Comparison of ENCODE assay signal across 1 cellular context in the genomic region with DNA sequence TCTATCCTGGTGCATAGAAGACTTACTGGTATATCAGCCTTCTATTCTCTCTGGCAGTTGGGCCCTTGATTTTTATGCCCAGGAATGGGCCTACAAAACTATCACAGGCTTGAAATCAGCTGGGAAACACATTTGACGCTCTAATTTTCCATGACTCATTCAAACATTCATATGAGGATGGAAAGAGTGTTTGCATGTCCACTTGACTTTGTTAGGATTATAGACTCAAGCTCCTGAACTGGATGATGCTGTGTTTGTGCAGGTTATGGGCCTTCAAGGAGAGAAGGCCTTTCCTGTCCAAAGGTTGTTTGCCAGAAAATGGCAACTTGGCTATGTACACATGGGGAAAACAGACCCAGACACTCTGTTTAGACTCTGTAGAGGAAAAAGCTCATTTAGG.
TF ChIP-seq lines count a peak whose summit lies in the region.

No MANE protein-coding gene starts in this region.

TF ChIP-seq in HepG2, 621 proteins besides CTCF, POLR2A, EP300 and RAD21 (continued from another document and continues in another):
- TF ChIP-seq, protein P1, sequence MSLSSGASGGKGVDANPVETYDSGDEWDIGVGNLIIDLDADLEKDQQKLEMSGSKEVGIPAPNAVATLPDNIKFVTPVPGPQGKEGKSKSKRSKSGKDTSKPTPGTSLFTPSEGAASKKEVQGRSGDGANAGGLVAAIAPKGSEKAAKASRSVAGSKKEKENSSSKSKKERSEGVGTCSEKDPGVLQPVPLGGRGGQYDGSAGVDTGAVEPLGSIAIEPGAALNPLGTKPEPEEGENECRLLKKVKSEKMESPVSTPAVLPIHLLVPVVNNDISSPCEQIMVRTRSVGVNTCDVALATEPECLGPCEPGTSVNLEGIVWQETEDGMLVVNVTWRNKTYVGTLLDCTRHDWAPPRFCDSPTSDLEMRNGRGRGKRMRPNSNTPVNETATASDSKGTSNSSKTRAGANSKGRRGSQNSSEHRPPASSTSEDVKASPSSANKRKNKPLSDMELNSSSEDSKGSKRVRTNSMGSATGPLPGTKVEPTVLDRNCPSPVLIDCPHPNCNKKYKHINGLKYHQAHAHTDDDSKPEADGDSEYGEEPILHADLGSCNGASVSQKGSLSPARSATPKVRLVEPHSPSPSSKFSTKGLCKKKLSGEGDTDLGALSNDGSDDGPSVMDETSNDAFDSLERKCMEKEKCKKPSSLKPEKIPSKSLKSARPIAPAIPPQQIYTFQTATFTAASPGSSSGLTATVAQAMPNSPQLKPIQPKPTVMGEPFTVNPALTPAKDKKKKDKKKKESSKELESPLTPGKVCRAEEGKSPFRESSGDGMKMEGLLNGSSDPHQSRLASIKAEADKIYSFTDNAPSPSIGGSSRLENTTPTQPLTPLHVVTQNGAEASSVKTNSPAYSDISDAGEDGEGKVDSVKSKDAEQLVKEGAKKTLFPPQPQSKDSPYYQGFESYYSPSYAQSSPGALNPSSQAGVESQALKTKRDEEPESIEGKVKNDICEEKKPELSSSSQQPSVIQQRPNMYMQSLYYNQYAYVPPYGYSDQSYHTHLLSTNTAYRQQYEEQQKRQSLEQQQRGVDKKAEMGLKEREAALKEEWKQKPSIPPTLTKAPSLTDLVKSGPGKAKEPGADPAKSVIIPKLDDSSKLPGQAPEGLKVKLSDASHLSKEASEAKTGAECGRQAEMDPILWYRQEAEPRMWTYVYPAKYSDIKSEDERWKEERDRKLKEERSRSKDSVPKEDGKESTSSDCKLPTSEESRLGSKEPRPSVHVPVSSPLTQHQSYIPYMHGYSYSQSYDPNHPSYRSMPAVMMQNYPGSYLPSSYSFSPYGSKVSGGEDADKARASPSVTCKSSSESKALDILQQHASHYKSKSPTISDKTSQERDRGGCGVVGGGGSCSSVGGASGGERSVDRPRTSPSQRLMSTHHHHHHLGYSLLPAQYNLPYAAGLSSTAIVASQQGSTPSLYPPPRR (CRISPR knock-in tag; IDR thresholded peaks at IDR 0.05; ENCODE audit: borderline replicate concordance): no peak
- TF ChIP-seq ARNT (IDR thresholded peaks at IDR 0.05): no peak
- TF ChIP-seq, protein P2, sequence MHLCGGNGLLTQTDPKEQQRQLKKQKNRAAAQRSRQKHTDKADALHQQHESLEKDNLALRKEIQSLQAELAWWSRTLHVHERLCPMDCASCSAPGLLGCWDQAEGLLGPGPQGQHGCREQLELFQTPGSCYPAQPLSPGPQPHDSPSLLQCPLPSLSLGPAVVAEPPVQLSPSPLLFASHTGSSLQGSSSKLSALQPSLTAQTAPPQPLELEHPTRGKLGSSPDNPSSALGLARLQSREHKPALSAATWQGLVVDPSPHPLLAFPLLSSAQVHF (CRISPR knock-in tag; IDR thresholded peaks at IDR 0.05): no peak
- no peak for TF ChIP-seq ZC3H4 (CRISPR knock-in tag; IDR thresholded peaks at IDR 0.05; ENCODE audit: borderline replicate concordance)
- TF ChIP-seq, protein P3, sequence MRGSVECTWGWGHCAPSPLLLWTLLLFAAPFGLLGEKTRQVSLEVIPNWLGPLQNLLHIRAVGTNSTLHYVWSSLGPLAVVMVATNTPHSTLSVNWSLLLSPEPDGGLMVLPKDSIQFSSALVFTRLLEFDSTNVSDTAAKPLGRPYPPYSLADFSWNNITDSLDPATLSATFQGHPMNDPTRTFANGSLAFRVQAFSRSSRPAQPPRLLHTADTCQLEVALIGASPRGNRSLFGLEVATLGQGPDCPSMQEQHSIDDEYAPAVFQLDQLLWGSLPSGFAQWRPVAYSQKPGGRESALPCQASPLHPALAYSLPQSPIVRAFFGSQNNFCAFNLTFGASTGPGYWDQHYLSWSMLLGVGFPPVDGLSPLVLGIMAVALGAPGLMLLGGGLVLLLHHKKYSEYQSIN (CRISPR knock-in tag; IDR thresholded peaks at IDR 0.05; ENCODE audit: borderline replicate concordance): no peak
- TF ChIP-seq, protein P4, sequence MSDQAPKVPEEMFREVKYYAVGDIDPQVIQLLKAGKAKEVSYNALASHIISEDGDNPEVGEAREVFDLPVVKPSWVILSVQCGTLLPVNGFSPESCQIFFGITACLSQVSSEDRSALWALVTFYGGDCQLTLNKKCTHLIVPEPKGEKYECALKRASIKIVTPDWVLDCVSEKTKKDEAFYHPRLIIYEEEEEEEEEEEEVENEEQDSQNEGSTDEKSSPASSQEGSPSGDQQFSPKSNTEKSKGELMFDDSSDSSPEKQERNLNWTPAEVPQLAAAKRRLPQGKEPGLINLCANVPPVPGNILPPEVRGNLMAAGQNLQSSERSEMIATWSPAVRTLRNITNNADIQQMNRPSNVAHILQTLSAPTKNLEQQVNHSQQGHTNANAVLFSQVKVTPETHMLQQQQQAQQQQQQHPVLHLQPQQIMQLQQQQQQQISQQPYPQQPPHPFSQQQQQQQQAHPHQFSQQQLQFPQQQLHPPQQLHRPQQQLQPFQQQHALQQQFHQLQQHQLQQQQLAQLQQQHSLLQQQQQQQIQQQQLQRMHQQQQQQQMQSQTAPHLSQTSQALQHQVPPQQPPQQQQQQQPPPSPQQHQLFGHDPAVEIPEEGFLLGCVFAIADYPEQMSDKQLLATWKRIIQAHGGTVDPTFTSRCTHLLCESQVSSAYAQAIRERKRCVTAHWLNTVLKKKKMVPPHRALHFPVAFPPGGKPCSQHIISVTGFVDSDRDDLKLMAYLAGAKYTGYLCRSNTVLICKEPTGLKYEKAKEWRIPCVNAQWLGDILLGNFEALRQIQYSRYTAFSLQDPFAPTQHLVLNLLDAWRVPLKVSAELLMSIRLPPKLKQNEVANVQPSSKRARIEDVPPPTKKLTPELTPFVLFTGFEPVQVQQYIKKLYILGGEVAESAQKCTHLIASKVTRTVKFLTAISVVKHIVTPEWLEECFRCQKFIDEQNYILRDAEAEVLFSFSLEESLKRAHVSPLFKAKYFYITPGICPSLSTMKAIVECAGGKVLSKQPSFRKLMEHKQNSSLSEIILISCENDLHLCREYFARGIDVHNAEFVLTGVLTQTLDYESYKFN (CRISPR knock-in tag; conservative IDR thresholded peaks at IDR 0.05): peak; percentile 96
- TF ChIP-seq, protein P5, sequence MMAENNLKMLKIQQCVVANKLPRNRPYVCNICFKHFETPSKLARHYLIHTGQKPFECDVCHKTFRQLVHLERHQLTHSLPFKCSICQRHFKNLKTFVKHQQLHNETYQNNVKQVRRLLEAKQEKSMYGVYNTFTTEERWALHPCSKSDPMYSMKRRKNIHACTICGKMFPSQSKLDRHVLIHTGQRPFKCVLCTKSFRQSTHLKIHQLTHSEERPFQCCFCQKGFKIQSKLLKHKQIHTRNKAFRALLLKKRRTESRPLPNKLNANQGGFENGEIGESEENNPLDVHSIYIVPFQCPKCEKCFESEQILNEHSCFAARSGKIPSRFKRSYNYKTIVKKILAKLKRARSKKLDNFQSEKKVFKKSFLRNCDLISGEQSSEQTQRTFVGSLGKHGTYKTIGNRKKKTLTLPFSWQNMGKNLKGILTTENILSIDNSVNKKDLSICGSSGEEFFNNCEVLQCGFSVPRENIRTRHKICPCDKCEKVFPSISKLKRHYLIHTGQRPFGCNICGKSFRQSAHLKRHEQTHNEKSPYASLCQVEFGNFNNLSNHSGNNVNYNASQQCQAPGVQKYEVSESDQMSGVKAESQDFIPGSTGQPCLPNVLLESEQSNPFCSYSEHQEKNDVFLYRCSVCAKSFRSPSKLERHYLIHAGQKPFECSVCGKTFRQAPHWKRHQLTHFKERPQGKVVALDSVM (CRISPR knock-in tag; IDR thresholded peaks at IDR 0.05): peak; percentile 34; the same call in 1 of the 2 replicates
- TF ChIP-seq, protein P6, sequence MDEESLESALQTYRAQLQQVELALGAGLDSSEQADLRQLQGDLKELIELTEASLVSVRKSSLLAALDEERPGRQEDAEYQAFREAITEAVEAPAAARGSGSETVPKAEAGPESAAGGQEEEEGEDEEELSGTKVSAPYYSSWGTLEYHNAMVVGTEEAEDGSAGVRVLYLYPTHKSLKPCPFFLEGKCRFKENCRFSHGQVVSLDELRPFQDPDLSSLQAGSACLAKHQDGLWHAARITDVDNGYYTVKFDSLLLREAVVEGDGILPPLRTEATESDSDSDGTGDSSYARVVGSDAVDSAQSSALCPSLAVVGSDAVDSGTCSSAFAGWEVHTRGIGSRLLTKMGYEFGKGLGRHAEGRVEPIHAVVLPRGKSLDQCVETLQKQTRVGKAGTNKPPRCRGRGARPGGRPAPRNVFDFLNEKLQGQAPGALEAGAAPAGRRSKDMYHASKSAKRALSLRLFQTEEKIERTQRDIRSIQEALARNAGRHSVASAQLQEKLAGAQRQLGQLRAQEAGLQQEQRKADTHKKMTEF (CRISPR knock-in tag; IDR thresholded peaks at IDR 0.05): peak; percentile 58
- TF ChIP-seq, protein P7, sequence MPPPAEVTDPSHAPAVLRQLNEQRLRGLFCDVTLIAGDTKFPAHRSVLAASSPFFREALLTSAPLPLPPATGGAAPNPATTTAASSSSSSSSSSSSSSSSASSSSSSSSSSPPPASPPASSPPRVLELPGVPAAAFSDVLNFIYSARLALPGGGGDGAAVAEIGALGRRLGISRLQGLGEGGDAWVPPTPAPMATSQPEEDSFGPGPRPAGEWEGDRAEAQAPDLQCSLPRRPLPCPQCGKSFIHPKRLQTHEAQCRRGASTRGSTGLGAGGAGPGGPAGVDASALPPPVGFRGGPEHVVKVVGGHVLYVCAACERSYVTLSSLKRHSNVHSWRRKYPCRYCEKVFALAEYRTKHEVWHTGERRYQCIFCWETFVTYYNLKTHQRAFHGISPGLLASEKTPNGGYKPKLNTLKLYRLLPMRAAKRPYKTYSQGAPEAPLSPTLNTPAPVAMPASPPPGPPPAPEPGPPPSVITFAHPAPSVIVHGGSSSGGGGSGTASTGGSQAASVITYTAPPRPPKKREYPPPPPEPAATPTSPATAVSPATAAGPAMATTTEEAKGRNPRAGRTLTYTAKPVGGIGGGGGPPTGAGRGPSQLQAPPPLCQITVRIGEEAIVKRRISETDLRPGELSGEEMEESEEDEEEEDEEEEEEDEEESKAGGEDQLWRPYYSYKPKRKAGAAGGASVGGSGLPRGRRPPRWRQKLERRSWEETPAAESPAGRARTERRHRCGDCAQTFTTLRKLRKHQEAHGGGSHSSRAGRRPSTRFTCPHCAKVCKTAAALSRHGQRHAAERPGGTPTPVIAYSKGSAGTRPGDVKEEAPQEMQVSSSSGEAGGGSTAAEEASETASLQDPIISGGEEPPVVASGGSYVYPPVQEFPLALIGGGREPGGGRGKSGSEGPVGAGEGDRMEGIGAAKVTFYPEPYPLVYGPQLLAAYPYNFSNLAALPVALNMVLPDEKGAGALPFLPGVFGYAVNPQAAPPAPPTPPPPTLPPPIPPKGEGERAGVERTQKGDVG (CRISPR knock-in tag; IDR thresholded peaks at IDR 0.05; ENCODE audit: borderline replicate concordance): no peak
- TF ChIP-seq KLF9 (CRISPR knock-in tag; IDR thresholded peaks at IDR 0.05; ENCODE audit: low read depth): no peak
- TF ChIP-seq, protein P8, sequence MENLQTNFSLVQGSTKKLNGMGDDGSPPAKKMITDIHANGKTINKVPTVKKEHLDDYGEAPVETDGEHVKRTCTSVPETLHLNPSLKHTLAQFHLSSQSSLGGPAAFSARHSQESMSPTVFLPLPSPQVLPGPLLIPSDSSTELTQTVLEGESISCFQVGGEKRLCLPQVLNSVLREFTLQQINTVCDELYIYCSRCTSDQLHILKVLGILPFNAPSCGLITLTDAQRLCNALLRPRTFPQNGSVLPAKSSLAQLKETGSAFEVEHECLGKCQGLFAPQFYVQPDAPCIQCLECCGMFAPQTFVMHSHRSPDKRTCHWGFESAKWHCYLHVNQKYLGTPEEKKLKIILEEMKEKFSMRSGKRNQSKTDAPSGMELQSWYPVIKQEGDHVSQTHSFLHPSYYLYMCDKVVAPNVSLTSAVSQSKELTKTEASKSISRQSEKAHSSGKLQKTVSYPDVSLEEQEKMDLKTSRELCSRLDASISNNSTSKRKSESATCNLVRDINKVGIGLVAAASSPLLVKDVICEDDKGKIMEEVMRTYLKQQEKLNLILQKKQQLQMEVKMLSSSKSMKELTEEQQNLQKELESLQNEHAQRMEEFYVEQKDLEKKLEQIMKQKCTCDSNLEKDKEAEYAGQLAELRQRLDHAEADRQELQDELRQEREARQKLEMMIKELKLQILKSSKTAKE (CRISPR knock-in tag; IDR thresholded peaks at IDR 0.05; ENCODE audit: borderline replicate concordance): no peak
- TF ChIP-seq, protein P9, sequence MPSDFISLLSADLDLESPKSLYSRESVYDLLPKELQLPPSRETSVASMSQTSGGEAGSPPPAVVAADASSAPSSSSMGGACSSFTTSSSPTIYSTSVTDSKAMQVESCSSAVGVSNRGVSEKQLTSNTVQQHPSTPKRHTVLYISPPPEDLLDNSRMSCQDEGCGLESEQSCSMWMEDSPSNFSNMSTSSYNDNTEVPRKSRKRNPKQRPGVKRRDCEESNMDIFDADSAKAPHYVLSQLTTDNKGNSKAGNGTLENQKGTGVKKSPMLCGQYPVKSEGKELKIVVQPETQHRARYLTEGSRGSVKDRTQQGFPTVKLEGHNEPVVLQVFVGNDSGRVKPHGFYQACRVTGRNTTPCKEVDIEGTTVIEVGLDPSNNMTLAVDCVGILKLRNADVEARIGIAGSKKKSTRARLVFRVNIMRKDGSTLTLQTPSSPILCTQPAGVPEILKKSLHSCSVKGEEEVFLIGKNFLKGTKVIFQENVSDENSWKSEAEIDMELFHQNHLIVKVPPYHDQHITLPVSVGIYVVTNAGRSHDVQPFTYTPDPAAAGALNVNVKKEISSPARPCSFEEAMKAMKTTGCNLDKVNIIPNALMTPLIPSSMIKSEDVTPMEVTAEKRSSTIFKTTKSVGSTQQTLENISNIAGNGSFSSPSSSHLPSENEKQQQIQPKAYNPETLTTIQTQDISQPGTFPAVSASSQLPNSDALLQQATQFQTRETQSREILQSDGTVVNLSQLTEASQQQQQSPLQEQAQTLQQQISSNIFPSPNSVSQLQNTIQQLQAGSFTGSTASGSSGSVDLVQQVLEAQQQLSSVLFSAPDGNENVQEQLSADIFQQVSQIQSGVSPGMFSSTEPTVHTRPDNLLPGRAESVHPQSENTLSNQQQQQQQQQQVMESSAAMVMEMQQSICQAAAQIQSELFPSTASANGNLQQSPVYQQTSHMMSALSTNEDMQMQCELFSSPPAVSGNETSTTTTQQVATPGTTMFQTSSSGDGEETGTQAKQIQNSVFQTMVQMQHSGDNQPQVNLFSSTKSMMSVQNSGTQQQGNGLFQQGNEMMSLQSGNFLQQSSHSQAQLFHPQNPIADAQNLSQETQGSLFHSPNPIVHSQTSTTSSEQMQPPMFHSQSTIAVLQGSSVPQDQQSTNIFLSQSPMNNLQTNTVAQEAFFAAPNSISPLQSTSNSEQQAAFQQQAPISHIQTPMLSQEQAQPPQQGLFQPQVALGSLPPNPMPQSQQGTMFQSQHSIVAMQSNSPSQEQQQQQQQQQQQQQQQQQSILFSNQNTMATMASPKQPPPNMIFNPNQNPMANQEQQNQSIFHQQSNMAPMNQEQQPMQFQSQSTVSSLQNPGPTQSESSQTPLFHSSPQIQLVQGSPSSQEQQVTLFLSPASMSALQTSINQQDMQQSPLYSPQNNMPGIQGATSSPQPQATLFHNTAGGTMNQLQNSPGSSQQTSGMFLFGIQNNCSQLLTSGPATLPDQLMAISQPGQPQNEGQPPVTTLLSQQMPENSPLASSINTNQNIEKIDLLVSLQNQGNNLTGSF (CRISPR knock-in tag; IDR thresholded peaks at IDR 0.05): no peak
- no peak for TF ChIP-seq ZNF225 (CRISPR knock-in tag; IDR thresholded peaks at IDR 0.05)
- no peak for TF ChIP-seq XBP1 (CRISPR knock-in tag; IDR thresholded peaks at IDR 0.05)
- TF ChIP-seq ZBTB42 (CRISPR knock-in tag; IDR thresholded peaks at IDR 0.05): no peak
- TF ChIP-seq FOXA3 (CRISPR knock-in tag; IDR thresholded peaks at IDR 0.05): peak; percentile 96
- no peak for TF ChIP-seq ZNF136 (CRISPR knock-in tag; IDR thresholded peaks at IDR 0.05; ENCODE audit: low read depth)
- peak; percentile 94 for TF ChIP-seq HNF4A (CRISPR knock-in tag; IDR thresholded peaks at IDR 0.05)
- TF ChIP-seq, protein P10, sequence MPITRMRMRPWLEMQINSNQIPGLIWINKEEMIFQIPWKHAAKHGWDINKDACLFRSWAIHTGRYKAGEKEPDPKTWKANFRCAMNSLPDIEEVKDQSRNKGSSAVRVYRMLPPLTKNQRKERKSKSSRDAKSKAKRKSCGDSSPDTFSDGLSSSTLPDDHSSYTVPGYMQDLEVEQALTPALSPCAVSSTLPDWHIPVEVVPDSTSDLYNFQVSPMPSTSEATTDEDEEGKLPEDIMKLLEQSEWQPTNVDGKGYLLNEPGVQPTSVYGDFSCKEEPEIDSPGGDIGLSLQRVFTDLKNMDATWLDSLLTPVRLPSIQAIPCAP (CRISPR knock-in tag; IDR thresholded peaks at IDR 0.05; ENCODE audit: low read depth): no peak
